In genomic region chr1:214524824-214525223, GRCh38 we compare ENCODE assay signal across 21 cellular contexts. TPM values are rescaled to one million over a fixed set of nuclear protein-coding genes. Genes with fewer than 3 reads are reported as not detected.
A peak's percentile ranks its signal among the peaks of the same experiment; 100 is the strongest.
DNase-seq lines count a peak whose midpoint lies in the region; ATAC-seq and TF ChIP-seq lines count a peak whose summit lies in the region.
"Had no signal": no experiment of that assay in that cellular context is flagged by ENCODE, and none has a peak within 500 bp of the region (broad histone marks: within the 10 kb centered on the region; RNA-seq: fewer than 3 reads in every experiment).

No MANE protein-coding gene starts in this region.

- H3K4me1 ChIP-seq in Panc1 (ENCODE audit: control insufficient read depth, insufficient read depth, low read length): peaks cover 79% of the 10 kb centered on the region
- peaks cover 24% of the 10 kb centered on the region for H3K4me1 ChIP-seq in skeletal muscle satellite cell (ENCODE audit: control insufficient read depth, insufficient read depth, low read length)
- no peaks in the 10 kb centered on the region for H3K4me1 ChIP-seq in colonic mucosa
- H3K4me1 ChIP-seq: pancreas, spleen had no signal

- no peak overlapping the region for H3K4me3 ChIP-seq in Panc1 (ENCODE audit: low read depth in 2 of 2, low read length in 2 of 2)
- no peak overlapping the region for H3K4me3 ChIP-seq in fibroblast of mammary gland (ENCODE audit: control insufficient read depth, low read depth, low read length)
- no peak overlapping the region for H3K4me3 ChIP-seq in skeletal muscle satellite cell (ENCODE audit: low read length)
- no peak overlapping the region for H3K4me3 ChIP-seq in colonic mucosa
- H3K4me3 ChIP-seq: mucosa of descending colon, pancreas, spleen, tibial nerve had no signal

- ATAC-seq in Panc1: no peak
- no peak for ATAC-seq in effector memory CD8-positive, alpha-beta T cell (replicated peaks)
- ATAC-seq: left colon; mucosa of descending colon; pancreas; stimulated activated effector memory CD8-positive, alpha-beta T cell treated with anti-CD3 and anti-CD28 coated beads, Interleukin-12 subunit alpha, Interleukin-12 subunit beta, amount 100 ng/mL, for 72 hours had no signal

- H3K9ac ChIP-seq in skeletal muscle satellite cell (ENCODE audit: low read depth, low read length) (no peak overlapping the region), colonic mucosa (ENCODE audit: low read depth in 2 of 2, low read length in 2 of 2) (no peak overlapping the region)

- POLR2A ChIA-PET in Panc1 (lab: Charles Lee): no interaction called here

- CTCF ChIA-PET in Panc1 (lab: Charles Lee): no interaction called here

- no peaks in the 10 kb centered on the region for H3K9me3 Mint-ChIP-seq in effector memory CD8-positive, alpha-beta T cell
- H3K9me3 Mint-ChIP-seq: activated naive CD8-positive, alpha-beta T cell treated with anti-CD3 and anti-CD28 coated beads for 36 hours; activated T-cell treated with anti-CD3 and anti-CD28 coated beads, Interleukin-2, amount 50 U/mL, for 24 hours; CD4-positive, alpha-beta T cell; stimulated activated effector memory CD8-positive, alpha-beta T cell treated with anti-CD3 and anti-CD28 coated beads, Interleukin-12 subunit alpha, Interleukin-12 subunit beta, amount 100 ng/mL, for 72 hours had no signal

- H3K27ac ChIP-seq in Panc1 (ENCODE audit: low read length): peak overlapping the region; percentile 68
- H3K27ac ChIP-seq in colonic mucosa: no peak overlapping the region
- H3K27ac ChIP-seq: 22Rv1, pancreas, spleen, tibial nerve had no signal

- H3K36me3 ChIP-seq in Panc1 (ENCODE audit: control insufficient read depth, insufficient read depth, low read length): no peaks in the 10 kb centered on the region
- H3K36me3 ChIP-seq in skeletal muscle satellite cell (ENCODE audit: insufficient read depth, low read length): no peaks in the 10 kb centered on the region
- no peaks in the 10 kb centered on the region for H3K36me3 ChIP-seq in colonic mucosa
- H3K36me3 ChIP-seq: pancreas, spleen, tibial nerve had no signal

- H3K4me3 Mint-ChIP-seq in effector memory CD8-positive, alpha-beta T cell: no peak overlapping the region
- H3K4me3 Mint-ChIP-seq: activated naive CD8-positive, alpha-beta T cell treated with anti-CD3 and anti-CD28 coated beads for 36 hours; activated T-cell treated with anti-CD3 and anti-CD28 coated beads, Interleukin-2, amount 50 U/mL, for 24 hours; CD4-positive, alpha-beta T cell; stimulated activated effector memory CD8-positive, alpha-beta T cell treated with anti-CD3 and anti-CD28 coated beads, Interleukin-12 subunit alpha, Interleukin-12 subunit beta, amount 100 ng/mL, for 72 hours had no signal

- no peak overlapping the region for H3K27ac Mint-ChIP-seq in effector memory CD8-positive, alpha-beta T cell
- H3K27ac Mint-ChIP-seq: activated naive CD8-positive, alpha-beta T cell treated with anti-CD3 and anti-CD28 coated beads for 36 hours; activated T-cell treated with anti-CD3 and anti-CD28 coated beads, Interleukin-2, amount 50 U/mL, for 24 hours; CD4-positive, alpha-beta T cell; stimulated activated effector memory CD8-positive, alpha-beta T cell treated with anti-CD3 and anti-CD28 coated beads, Interleukin-12 subunit alpha, Interleukin-12 subunit beta, amount 100 ng/mL, for 72 hours had no signal

- intact Hi-C loops in Panc1 (cut with micrococcal nuclease; ENCODE audit: unreplicated experiment): no loop called here
- intact Hi-C loops in colonic mucosa (cut with DNase I): no loop called here

- peaks cover 0 to 4% of the 10 kb centered on the region in 2 donors for H3K4me1 Mint-ChIP-seq in effector memory CD8-positive, alpha-beta T cell (ENCODE audit: low read depth in 2 of 2)
- H3K4me1 Mint-ChIP-seq: stimulated activated effector memory CD8-positive, alpha-beta T cell treated with anti-CD3 and anti-CD28 coated beads, Interleukin-12 subunit alpha, Interleukin-12 subunit beta, amount 100 ng/mL, for 72 hours had no signal

- H3K4me2 ChIP-seq in skeletal muscle satellite cell (ENCODE audit: low read length): peak overlapping the region; percentile 30

- DNase-seq in DMS 273 (lab: John Stamatoyannopoulos, UW; ENCODE audit: unreplicated experiment) (peak; percentile 53), DMS 273 treated with DMSO at 0.1 percent for 48 hours (lab: John Stamatoyannopoulos, UW) (no peak), Panc1 (ENCODE audit: low read depth, low spot score) (no peak), fibroblast of mammary gland (ENCODE audit: low read depth) (peak; percentile 32), KG1 (lab: John Stamatoyannopoulos, UW) (no peak), colonic mucosa (no peak)
- DNase-seq in effector memory CD8-positive, alpha-beta T cell: no peak
- DNase-seq: activated CD4-positive, alpha-beta T cell treated with anti-CD3 and anti-CD28 coated beads, Interleukin-2, amount 50 U/mL, for 4 hours; activated naive CD8-positive, alpha-beta T cell treated with anti-CD3 and anti-CD28 coated beads for 36 hours; activated T-cell treated with anti-CD3 and anti-CD28 coated beads, Interleukin-2, amount 50 U/mL, for 24 hours; CD4-positive, alpha-beta T cell; effector CD8-positive, alpha-beta T cell; left colon; mucosa of descending colon; NCI-H1694 treated with DMSO at 0.1 percent for 48 hours; pancreas; spleen had no signal

- no TSS peak for BruUV-seq in Panc1 (replicated peaks; lab: Mats Ljungman, UMichigan)

- in situ Hi-C loops in Panc1 (cut with HindIII; ENCODE audit: low pct_unique_long_range_greater_than_20kb, low sequenced_read_pairs): no loop called here

- TF ChIP-seq CTCF in Panc1 (IDR thresholded peaks at IDR 0.05) (no peak), fibroblast of mammary gland (conservative IDR thresholded peaks at IDR 0.05; ENCODE audit: control insufficient read depth, insufficient read depth, low read depth, low read length) (no peak), colonic mucosa (IDR thresholded peaks at IDR 0.05) (no peak)

- H3K27me3 ChIP-seq in Panc1 (ENCODE audit: control insufficient read depth, insufficient read depth, low read length) (no peaks in the 10 kb centered on the region), skeletal muscle satellite cell (ENCODE audit: control insufficient read depth, insufficient read depth, low read length) (no peaks in the 10 kb centered on the region), colonic mucosa (no peaks in the 10 kb centered on the region)
- H3K27me3 ChIP-seq: pancreas, tibial nerve had no signal

- H3K27me3 Mint-ChIP-seq in effector memory CD8-positive, alpha-beta T cell: peaks cover 44 to 61% of the 10 kb centered on the region in 2 donors
- H3K27me3 Mint-ChIP-seq: CD4-positive, alpha-beta T cell had no signal

- H3K9me3 ChIP-seq in Panc1 (ENCODE audit: control insufficient read depth, insufficient read depth, low read depth, low read length) (no peaks in the 10 kb centered on the region), skeletal muscle satellite cell (replicated peaks; ENCODE audit: low read length) (no peaks in the 10 kb centered on the region), colonic mucosa (no peaks in the 10 kb centered on the region)
- H3K9me3 ChIP-seq: mucosa of descending colon, pancreas, spleen, tibial nerve had no signal

- H3K36me3 Mint-ChIP-seq in effector memory CD8-positive, alpha-beta T cell (ENCODE audit: insufficient read depth): peaks cover 4% of the 10 kb centered on the region
- H3K36me3 Mint-ChIP-seq: activated naive CD8-positive, alpha-beta T cell treated with anti-CD3 and anti-CD28 coated beads for 36 hours; stimulated activated effector memory CD8-positive, alpha-beta T cell treated with anti-CD3 and anti-CD28 coated beads, Interleukin-12 subunit alpha, Interleukin-12 subunit beta, amount 100 ng/mL, for 72 hours had no signal

RNA-seq across cellular contexts. Expression of gene PTPN14, which starts 26.6 kb away (rescaled TPM):
- total RNA-seq in Panc1 (2021; ENCODE audit: unreplicated experiment) (209 TPM), colonic mucosa (10 to 100 TPM in 1 of 2 donors, 1 to 10 TPM in 1; 9.8 to 11.8 TPM)
- 50.0 TPM for polyA plus RNA-seq in Panc1 (2012; ENCODE audit: insufficient read length)
- 45.9 and 50.2 TPM in 2 replicates for total RNA-seq in skeletal muscle satellite cell (2012; rRNA removed)

Comparison
In these comparisons a context has a peak if more than half of its experiments do, and no peak if none do; other contexts are left out.
1. DNase-seq: peak in DMS 273 (single experiment) and fibroblast of mammary gland (single experiment); none in DMS 273 treated with DMSO at 0.1 percent for 48 hours (single experiment), Panc1 (single experiment), effector memory CD8-positive, alpha-beta T cell (0 of 3), KG1 (single experiment) and colonic mucosa (single experiment).
2. RNA of gene PTPN14, which starts 26.6 kb away (total RNA-seq): 209 TPM in Panc1 (single experiment); 9.8 to 11.8 TPM in colonic mucosa; every median in the first group is over 10 times any median in the second.